ENCODE assay signal across 9 cellular contexts in genomic region chr16:22813946-22814325, GRCh38.
DNase-seq lines count a peak whose midpoint lies in the region; ATAC-seq and TF ChIP-seq lines count a peak whose summit lies in the region.
"Had no signal": no experiment of that assay in that cellular context is flagged by ENCODE, and none has a peak within 500 bp of the region (broad histone marks: within the 10 kb centered on the region; RNA-seq: fewer than 3 reads in every experiment).

TSS of gene HS3ST2 (plus strand) at chr16:22814162. CDS start at chr16:22814611, 449 bp downstream.

- in situ Hi-C loops in astrocyte of the spinal cord (cut with HindIII; ENCODE audit: low sequenced_read_pairs): no loop called here

- DNase-seq in NCI-H2196 (lab: John Stamatoyannopoulos, UW; ENCODE audit: unreplicated experiment): peak; percentile 66
- DNase-seq in NCI-H2196 treated with DMSO at 0.1 percent for 48 hours (lab: John Stamatoyannopoulos, UW; ENCODE audit: unreplicated experiment): no peak
- no peak for DNase-seq in astrocyte of the spinal cord (ENCODE audit: low read depth, low spot score)
- DNase-seq in iPS-NIHi7 (ENCODE audit: extremely low spot score): peak; percentile 78
- DNase-seq in NCI-H2107 (lab: John Stamatoyannopoulos, UW): no peak
- no peak for DNase-seq in NCI-H1694 treated with DMSO at 0.1 percent for 48 hours (lab: John Stamatoyannopoulos, UW)

- H3K36me3 ChIP-seq in subcutaneous abdominal adipose tissue (ENCODE audit: control insufficient read depth in 5 of 5, insufficient read depth in 5 of 5, low read length in 5 of 5): no peaks in the 10 kb centered on the region

- H3K4me1 ChIP-seq in subcutaneous abdominal adipose tissue (ENCODE audit: control insufficient read depth in 5 of 5, insufficient read depth in 5 of 5, low read length in 5 of 5): peaks cover 0 to 24% (median 21%) of the 10 kb centered on the region in 5 donors

- H3K9me3 ChIP-seq in subcutaneous abdominal adipose tissue (ENCODE audit: control insufficient read depth in 5 of 5, low read length in 5 of 5): no peaks in the 10 kb centered on the region

- ATAC-seq in GM19467 (IDR thresholded peaks at IDR 0.05; ENCODE audit: unreplicated experiment): no peak

- H3K27me3 ChIP-seq in subcutaneous abdominal adipose tissue (ENCODE audit: control insufficient read depth in 5 of 5, insufficient read depth in 4 of 5, low read length in 5 of 5): peaks cover 20 to 36% (median 32%) of the 10 kb centered on the region in 5 donors

- TF ChIP-seq CTCF in astrocyte of the spinal cord (IDR thresholded peaks at IDR 0.05; ENCODE audit: low read depth, low read length): peak; percentile 2

- no peak within 1 kb of the TSS for H3K27ac ChIP-seq in subcutaneous abdominal adipose tissue (ENCODE audit: low read depth, low read length)

- peak within 1 kb of the TSS in 1 of 5 donors; percentile 39 for H3K9ac ChIP-seq in subcutaneous abdominal adipose tissue (ENCODE audit: low read length in 5 of 5)

- H3K4me3 ChIP-seq in astrocyte of the spinal cord (ENCODE audit: low read depth, low read length) (no peak within 1 kb of the TSS), subcutaneous abdominal adipose tissue (ENCODE audit: low read depth in 1 of 5, low read length in 5 of 5) (peak within 1 kb of the TSS in 4 of 5 donors; percentile 46 to 70 (median 63))
- H3K4me3 ChIP-seq: K562 had no signal

Comparison
In these comparisons a context has a peak if more than half of its experiments do, and no peak if none do; other contexts are left out.
1. DNase-seq: peak in NCI-H2196 (single experiment) and iPS-NIHi7 (single experiment); none in NCI-H2196 treated with DMSO at 0.1 percent for 48 hours (single experiment), astrocyte of the spinal cord (single experiment), NCI-H2107 (single experiment) and NCI-H1694 treated with DMSO at 0.1 percent for 48 hours (single experiment).